In genomic region chr1:38697387-38697786, GRCh38 we compare ENCODE assay signal across 35 cellular contexts.
DNase-seq lines count a peak whose midpoint lies in the region; ATAC-seq, FAIRE-seq and TF ChIP-seq lines count a peak whose summit lies in the region.
"Had no signal": no experiment of that assay in that cellular context is flagged by ENCODE, and none has a peak within 500 bp of the region (broad histone marks: within the 10 kb centered on the region; RNA-seq: fewer than 3 reads in every experiment).

No MANE protein-coding gene starts in this region.

- no peak overlapping the region for H3K4me3 Mint-ChIP-seq in osteocyte (ENCODE audit: unreplicated experiment)
- H3K4me3 Mint-ChIP-seq: B cell; CD14-positive monocyte; CD4-positive, alpha-beta memory T cell; CD4-positive, alpha-beta T cell; CD4-positive, CD25-positive, alpha-beta regulatory T cell; CD8-positive, alpha-beta memory T cell; CD8-positive, alpha-beta T cell had no signal

- TF ChIP-seq EP300 in K562 (IDR thresholded peaks at IDR 0.05; ENCODE audit: low read length): no peak
- TF ChIP-seq EP300 in esophagus muscularis mucosa (IDR thresholded peaks at IDR 0.05): no peak

- POLR2A ChIA-PET in K562 (lab: Yijun Ruan, JAX): interaction anchor here (0.9 kb wide), 1 partner anchor 11 kb away, joined by 5 read pairs; no protein-coding TSS in a partner anchor

- H4K20me1 ChIP-seq in K562 (replicated peaks; ENCODE audit: control insufficient read depth, insufficient read depth, low read length): no peaks in the 10 kb centered on the region
- H4K20me1 ChIP-seq: BLaER1; BLaER1 treated with 17β-estradiol and CSF1 and Interleukin-3, amounts not matched to agents 10 nM and 100 nM had no signal

- no peak for ATAC-seq in K562
- ATAC-seq in GM18517 (IDR thresholded peaks at IDR 0.05; ENCODE audit: unreplicated experiment): no peak
- ATAC-seq: A549; CD8-positive, alpha-beta T cell had no signal

- WGBS in K562 (ENCODE audit: insufficient coverage, low coverage, missing lambda C conversion rate): 5% methylated on average over 1 of the region's 1 CpG
- 73% methylated on average over 1 of the region's 1 CpG for whole genome bisulfite sequencing in esophagus muscularis mucosa

- H3K4me3 ChIP-seq in K562: no peak overlapping the region
- no peak overlapping the region for H3K4me3 ChIP-seq in esophagus muscularis mucosa
- H3K4me3 ChIP-seq: A549; BLaER1; BLaER1 treated with 17β-estradiol and CSF1 and Interleukin-3, amounts not matched to agents 10 nM and 100 nM had no signal

- H3K36me3 Mint-ChIP-seq in osteocyte (ENCODE audit: unreplicated experiment): no peaks in the 10 kb centered on the region
- H3K36me3 Mint-ChIP-seq: CD14-positive monocyte; CD4-positive, alpha-beta memory T cell; CD4-positive, CD25-positive, alpha-beta regulatory T cell; CD8-positive, alpha-beta memory T cell; CD8-positive, alpha-beta T cell had no signal

- H3K79me2 ChIP-seq in K562 (ENCODE audit: control insufficient read depth, insufficient read depth, low read length): no peaks in the 10 kb centered on the region

- no peak overlapping the region for H2AFZ ChIP-seq in K562 (ENCODE audit: low read depth, low read length)

- DNase-seq in K562 (ENCODE audit: extremely low read depth in 1 of 4, low spot score in 3 of 4) (no peak), esophagus muscularis mucosa (ENCODE audit: extremely low spot score) (peak; percentile 31), osteocyte (ENCODE audit: extremely low spot score, unreplicated experiment) (peak; percentile 10), NCI-H2196 (lab: John Stamatoyannopoulos, UW; ENCODE audit: unreplicated experiment) (no peak), urothelium cell line (ENCODE audit: low spot score) (no peak)
- DNase-seq: 8988T; ACHN; AML-193; BE2C; C1 segment of cervical spinal cord; Caco-2; Calu3; CD4-positive, alpha-beta memory T cell; CD4-positive, alpha-beta T cell; CD4-positive, CD25-positive, alpha-beta regulatory T cell; CD8-positive, alpha-beta memory T cell; CD8-positive, alpha-beta T cell; COR-L47; DMS 273 treated with DMSO at 0.1 percent for 48 hours; DMS153; DMS53; DMS79; DMS79 treated with DMSO at 0.1 percent for 48 hours; DND-41; EL had no signal

- TF ChIP-seq POLR2A in K562 (conservative IDR thresholded peaks at IDR 0.05) (no peak), esophagus muscularis mucosa (IDR thresholded peaks at IDR 0.05; ENCODE audit: low read depth) (no peak)

- in situ Hi-C loops in K562 (cut with MboI): no loop called here

- no peak overlapping the region for H3K27ac ChIP-seq in K562 (ENCODE audit: extremely low read depth, low read depth, low read length)
- H3K27ac ChIP-seq in esophagus muscularis mucosa (replicated peaks in 1 of 4): no peak overlapping the region
- H3K27ac ChIP-seq: 22Rv1; A549; BLaER1; BLaER1 treated with 17β-estradiol and CSF1 and Interleukin-3, amounts not matched to agents 10 nM and 100 nM; C4-2B had no signal

- CTCF ChIA-PET in K562 (lab: Yijun Ruan, JAX; ENCODE audit: low intra/inter-chr PET ratio): no interaction called here

- H3K27me3 Mint-ChIP-seq in osteocyte (ENCODE audit: unreplicated experiment): peaks cover 21% of the 10 kb centered on the region

- FAIRE-seq in K562 (lab: Jason Lieb, UNC): no peak
- FAIRE-seq in urothelium cell line (lab: Jason Lieb, UNC): no peak
- FAIRE-seq: A204.1, A549, D721Med had no signal

- H3K4me1 Mint-ChIP-seq in osteocyte (ENCODE audit: unreplicated experiment): no peaks in the 10 kb centered on the region
- H3K4me1 Mint-ChIP-seq: B cell; CD14-positive monocyte; CD4-positive, alpha-beta memory T cell; CD4-positive, CD25-positive, alpha-beta regulatory T cell; CD8-positive, alpha-beta memory T cell had no signal

- no peak overlapping the region for H3K4me2 ChIP-seq in K562 (ENCODE audit: insufficient read depth, low read length)
- H3K4me2 ChIP-seq: A549 had no signal

- intact Hi-C loops in K562 (cut with micrococcal nuclease): no loop called here
- intact Hi-C loops in esophagus muscularis mucosa (cut with DNase I): no loop called here

- H3K9me1 ChIP-seq in K562 (ENCODE audit: control insufficient read depth, insufficient read depth, low read length): no peaks in the 10 kb centered on the region

- H3K9me3 ChIP-seq in K562 (replicated peaks; ENCODE audit: control insufficient read depth, insufficient read depth, low read depth, low read length): no peaks in the 10 kb centered on the region
- peaks cover 0 to 4% (median 0%) of the 10 kb centered on the region in 4 donors for H3K9me3 ChIP-seq in esophagus muscularis mucosa
- H3K9me3 ChIP-seq: A549, BE2C, BLaER1, Caco-2 had no signal

- H3K9me3 Mint-ChIP-seq in osteocyte (ENCODE audit: unreplicated experiment): no peaks in the 10 kb centered on the region

- H3K9ac ChIP-seq in K562 (ENCODE audit: insufficient read depth in 1 of 2, low read depth in 2 of 2, low read length in 2 of 2): no peak overlapping the region
- H3K9ac ChIP-seq: BLaER1; BLaER1 treated with 17β-estradiol and CSF1 and Interleukin-3, amounts not matched to agents 10 nM and 100 nM had no signal

- BruUV-seq in K562 (replicated peaks; lab: Mats Ljungman, UMichigan): no TSS peak

- TF ChIP-seq CTCF in K562 (IDR thresholded peaks at IDR 0.05 in 2 of 3, conservative IDR thresholded peaks at IDR 0.05 in 1 of 3; ENCODE audit: insufficient read depth in 2 of 3, low read depth in 1 of 3, low read length in 3 of 3) (no peak), esophagus muscularis mucosa (IDR thresholded peaks at IDR 0.05) (no peak), osteocyte (IDR thresholded peaks at IDR 0.05) (no peak)

- no peak overlapping the region for H3K27ac Mint-ChIP-seq in osteocyte (ENCODE audit: unreplicated experiment)
- H3K27ac Mint-ChIP-seq: B cell; CD14-positive monocyte; CD4-positive, alpha-beta memory T cell; CD4-positive, alpha-beta T cell; CD4-positive, CD25-positive, alpha-beta regulatory T cell; CD8-positive, alpha-beta memory T cell; CD8-positive, alpha-beta T cell had no signal

- no peaks in the 10 kb centered on the region for H3K4me1 ChIP-seq in K562 (replicated peaks in 1 of 2; ENCODE audit: control insufficient read depth in 2 of 2, insufficient read depth in 2 of 2, low read length in 2 of 2)
- H3K4me1 ChIP-seq in esophagus muscularis mucosa: no peaks in the 10 kb centered on the region
- H3K4me1 ChIP-seq: A549, BE2C, Caco-2 had no signal

- H3K27me3 ChIP-seq in K562 (ENCODE audit: control insufficient read depth in 2 of 2, insufficient read depth in 2 of 2, low read length in 2 of 2) (peaks cover 2 to 29% of the 10 kb centered on the region in 2 experiments; a peak in 4 of 5 replicates), esophagus muscularis mucosa (peaks cover 0 to 18% (median 0%) of the 10 kb centered on the region in 4 donors)
- H3K27me3 ChIP-seq: BE2C; BLaER1; BLaER1 treated with 17β-estradiol and CSF1 and Interleukin-3, amounts not matched to agents 10 nM and 100 nM had no signal

- no peak for TF ChIP-seq RAD21 in K562 (CRISPR knock-in tag; conservative IDR thresholded peaks at IDR 0.05 in 1 of 2, IDR thresholded peaks at IDR 0.05 in 1 of 2)

- no peaks in the 10 kb centered on the region for H3K36me3 ChIP-seq in K562 (ENCODE audit: control insufficient read depth, insufficient read depth, low read length)
- H3K36me3 ChIP-seq in esophagus muscularis mucosa: no peaks in the 10 kb centered on the region
- H3K36me3 ChIP-seq: BE2C; BLaER1; BLaER1 treated with 17β-estradiol and CSF1 and Interleukin-3, amounts not matched to agents 10 nM and 100 nM had no signal

TF ChIP-seq in K562, 482 proteins besides CTCF, POLR2A, EP300 and RAD21:
- no peak for TF ChIP-seq POLR2H (tag; IDR thresholded peaks at IDR 0.05; ENCODE audit: low read depth)
- TF ChIP-seq HNRNPLL (IDR thresholded peaks at IDR 0.05; ENCODE audit: low read depth, low read length, poor library complexity, severe bottlenecking): no peak
- peak; percentile 21 for TF ChIP-seq RBM25 (IDR thresholded peaks at IDR 0.05; ENCODE audit: low read depth, low read length, severe bottlenecking)
- no peak for TF ChIP-seq NR1H2 (CRISPR knock-in tag; IDR thresholded peaks at IDR 0.05)
- TF ChIP-seq ZBTB17 (CRISPR knock-in tag; IDR thresholded peaks at IDR 0.05): peak; percentile 71; the same call in 1 of the 2 replicates
- peak in 1 of 2 experiments; percentile 63; a peak in 1 of 4 replicates for TF ChIP-seq MLLT1 (IDR thresholded peaks at IDR 0.05)

Comparison
In these comparisons a context has a peak if more than half of its experiments do, and no peak if none do; other contexts are left out.
1. DNase-seq: peak in esophagus muscularis mucosa (single experiment) and osteocyte (single experiment); none in K562 (0 of 4), NCI-H2196 (single experiment) and urothelium cell line (single experiment).